In the genomic region with DNA sequence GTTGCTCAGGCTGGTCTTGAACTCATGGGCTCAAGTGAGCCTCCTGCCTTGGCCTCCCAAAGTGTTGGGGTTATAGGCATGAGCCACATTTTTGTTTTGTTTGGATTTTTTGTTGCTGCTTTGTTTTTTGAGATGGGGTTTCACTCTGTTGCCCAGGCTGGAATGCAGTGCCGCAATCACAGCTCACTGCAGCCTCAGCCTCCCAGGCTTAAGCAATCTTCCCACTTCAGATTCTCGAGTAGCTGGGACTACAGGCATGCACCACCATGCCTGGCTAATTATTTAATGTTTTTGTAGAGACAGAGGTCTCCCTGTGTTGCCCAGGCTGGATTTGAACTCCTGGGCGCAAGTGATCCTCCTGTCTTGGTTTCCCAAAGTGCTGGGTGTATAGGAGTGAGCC, we compare ENCODE assay signal across 1 cellular context.
A peak's percentile ranks its signal among the peaks of the same experiment; 100 is the strongest.
TF ChIP-seq lines count a peak whose summit lies in the region.

No MANE protein-coding gene starts in this region.

TF ChIP-seq in IMR-90, 13 proteins besides CTCF, POLR2A, EP300 and RAD21:
- TF ChIP-seq FOS (IDR thresholded peaks at IDR 0.05; ENCODE audit: low read depth, low read length) = no peak
- TF ChIP-seq RFX5 (IDR thresholded peaks at IDR 0.05; ENCODE audit: low read depth, low read length) = no peak
- no peak for TF ChIP-seq BHLHE40 (IDR thresholded peaks at IDR 0.05; ENCODE audit: low read depth, low read length)
- TF ChIP-seq CHD1 (IDR thresholded peaks at IDR 0.05; ENCODE audit: low read depth, low read length) = no peak
- TF ChIP-seq RCOR1 (IDR thresholded peaks at IDR 0.05; ENCODE audit: insufficient replicate concordance, low read length) = no peak
- TF ChIP-seq, protein P1, sequence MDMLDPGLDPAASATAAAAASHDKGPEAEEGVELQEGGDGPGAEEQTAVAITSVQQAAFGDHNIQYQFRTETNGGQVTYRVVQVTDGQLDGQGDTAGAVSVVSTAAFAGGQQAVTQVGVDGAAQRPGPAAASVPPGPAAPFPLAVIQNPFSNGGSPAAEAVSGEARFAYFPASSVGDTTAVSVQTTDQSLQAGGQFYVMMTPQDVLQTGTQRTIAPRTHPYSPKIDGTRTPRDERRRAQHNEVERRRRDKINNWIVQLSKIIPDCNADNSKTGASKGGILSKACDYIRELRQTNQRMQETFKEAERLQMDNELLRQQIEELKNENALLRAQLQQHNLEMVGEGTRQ (IDR thresholded peaks at IDR 0.05; ENCODE audit: low read depth, low read length) = no peak
- TF ChIP-seq MAZ (IDR thresholded peaks at IDR 0.05; ENCODE audit: borderline replicate concordance, low read depth, low read length) = no peak
- peak; percentile 44; the same call in 1 of the 2 replicates for TF ChIP-seq CEBPB (IDR thresholded peaks at IDR 0.05; ENCODE audit: low read depth, low read length)
TF ChIP-seq in IMR-90: peak in this region for 1.
